In the genomic region with DNA sequence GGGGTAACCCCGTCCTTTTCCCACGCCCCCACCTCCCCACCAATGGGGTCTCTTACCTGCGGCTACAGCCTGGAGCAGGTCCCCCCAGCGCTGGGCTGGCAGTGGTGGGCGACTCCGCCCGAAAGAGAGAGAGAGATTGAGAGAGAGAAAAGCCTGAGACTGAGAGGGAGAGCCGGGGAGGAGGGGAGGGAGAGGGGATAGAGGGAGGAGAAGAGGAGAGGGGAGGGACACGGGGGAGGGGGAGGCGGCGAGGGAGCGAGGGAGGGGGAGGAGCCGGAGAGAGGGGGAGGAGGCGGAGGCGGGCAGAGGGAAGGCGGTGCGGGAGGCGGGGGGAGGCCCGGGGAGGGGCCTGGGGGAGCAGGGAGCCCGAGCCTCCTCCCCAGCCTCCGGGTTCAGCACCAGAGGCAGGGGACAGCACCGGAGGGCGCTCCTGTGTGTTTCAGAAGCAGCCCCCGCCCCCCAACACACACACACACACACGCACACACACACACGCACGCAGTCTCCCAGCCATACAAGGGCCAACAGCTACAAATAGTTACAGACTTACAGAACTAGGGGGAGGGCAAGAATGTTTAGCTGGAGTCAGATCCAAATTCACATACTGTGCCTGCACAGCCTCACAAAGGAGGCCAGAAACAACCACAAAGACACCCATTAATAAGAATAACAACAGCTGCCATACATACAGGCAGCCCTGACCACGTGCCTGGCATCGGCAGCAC, we compare ENCODE assay signal across 1 cellular context.
TF ChIP-seq lines count a peak whose summit lies in the region.

A gene with protein sequence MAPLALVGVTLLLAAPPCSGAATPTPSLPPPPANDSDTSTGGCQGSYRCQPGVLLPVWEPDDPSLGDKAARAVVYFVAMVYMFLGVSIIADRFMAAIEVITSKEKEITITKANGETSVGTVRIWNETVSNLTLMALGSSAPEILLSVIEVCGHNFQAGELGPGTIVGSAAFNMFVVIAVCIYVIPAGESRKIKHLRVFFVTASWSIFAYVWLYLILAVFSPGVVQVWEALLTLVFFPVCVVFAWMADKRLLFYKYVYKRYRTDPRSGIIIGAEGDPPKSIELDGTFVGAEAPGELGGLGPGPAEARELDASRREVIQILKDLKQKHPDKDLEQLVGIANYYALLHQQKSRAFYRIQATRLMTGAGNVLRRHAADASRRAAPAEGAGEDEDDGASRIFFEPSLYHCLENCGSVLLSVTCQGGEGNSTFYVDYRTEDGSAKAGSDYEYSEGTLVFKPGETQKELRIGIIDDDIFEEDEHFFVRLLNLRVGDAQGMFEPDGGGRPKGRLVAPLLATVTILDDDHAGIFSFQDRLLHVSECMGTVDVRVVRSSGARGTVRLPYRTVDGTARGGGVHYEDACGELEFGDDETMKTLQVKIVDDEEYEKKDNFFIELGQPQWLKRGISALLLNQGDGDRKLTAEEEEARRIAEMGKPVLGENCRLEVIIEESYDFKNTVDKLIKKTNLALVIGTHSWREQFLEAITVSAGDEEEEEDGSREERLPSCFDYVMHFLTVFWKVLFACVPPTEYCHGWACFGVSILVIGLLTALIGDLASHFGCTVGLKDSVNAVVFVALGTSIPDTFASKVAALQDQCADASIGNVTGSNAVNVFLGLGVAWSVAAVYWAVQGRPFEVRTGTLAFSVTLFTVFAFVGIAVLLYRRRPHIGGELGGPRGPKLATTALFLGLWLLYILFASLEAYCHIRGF (minus strand): TSS at position 161 of the 725 bp plus-strand sequence. CDS start 5,490 bp downstream, outside the sequence.

TF ChIP-seq in H1, 55 proteins besides CTCF, POLR2A, EP300 and RAD21 (continued from another document):
- TF ChIP-seq KDM4A (IDR thresholded peaks at IDR 0.05; ENCODE audit: low read depth, low read length, severe bottlenecking) = peak; percentile 45
- TF ChIP-seq TCF12 (IDR thresholded peaks at IDR 0.05; ENCODE audit: low read depth, low read length) = no peak
- no peak for TF ChIP-seq SIRT6 (IDR thresholded peaks at IDR 0.05; ENCODE audit: low read length)
- TF ChIP-seq GTF2F1 (IDR thresholded peaks at IDR 0.05; ENCODE audit: borderline replicate concordance, low read depth, low read length) = no peak
- TF ChIP-seq HDAC2 (IDR thresholded peaks at IDR 0.05; ENCODE audit: borderline replicate concordance in 1 of 2, low read depth in 2 of 2, low read length in 2 of 2) = peak; percentile 62 to 63; a peak in 1 of 4 replicates
- no peak for TF ChIP-seq CBX8 (IDR thresholded peaks at IDR 0.05; ENCODE audit: borderline replicate concordance, low read depth, low read length)
- 0 out of 2 replicates have a peak, but pooled peaks have one; percentile 41 for TF ChIP-seq CHD2 (IDR thresholded peaks at IDR 0.05; ENCODE audit: low read length)
- no peak for TF ChIP-seq KDM5A (IDR thresholded peaks at IDR 0.05; ENCODE audit: low read length)
- peak; percentile 67; the same call in 1 of the 2 replicates for TF ChIP-seq FOSL1 (IDR thresholded peaks at IDR 0.05; ENCODE audit: insufficient read depth, low read depth, low read length)
- no peak for TF ChIP-seq ASH2L (IDR thresholded peaks at IDR 0.05; ENCODE audit: low read length)
